ENCODE assay signal across 20 cellular contexts in the genomic region with DNA sequence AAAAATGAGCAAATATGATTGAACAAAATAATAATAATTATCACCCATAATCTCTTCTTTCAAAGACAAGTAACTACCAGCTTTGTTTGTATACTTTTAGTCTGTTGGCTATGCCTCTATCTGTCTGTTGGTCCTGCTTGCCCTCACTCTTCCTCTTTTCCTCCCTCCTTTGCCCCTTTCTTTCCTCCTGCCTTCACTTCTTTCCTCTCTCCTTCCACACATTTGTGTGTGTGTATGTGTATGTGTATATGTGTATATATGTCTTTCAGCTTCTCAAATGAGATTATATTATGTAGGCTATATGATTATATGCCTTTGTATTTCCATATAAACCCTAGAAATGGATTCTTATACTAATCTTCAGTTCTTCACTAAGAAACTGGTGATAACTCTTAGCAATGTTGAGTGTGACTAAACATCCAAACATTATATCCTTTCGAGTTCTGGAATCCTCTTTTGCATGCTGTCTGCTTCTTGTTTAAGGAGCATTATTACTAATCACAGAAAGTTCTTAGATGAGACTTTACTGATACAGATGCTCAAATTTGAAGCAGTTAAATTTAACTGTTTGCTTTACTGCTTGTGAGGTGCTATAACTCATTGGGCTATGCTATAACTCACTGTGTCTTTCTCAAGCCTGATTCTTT.
"Had no signal": no experiment of that assay in that cellular context is flagged by ENCODE, and none has a peak within 500 bp of the region (broad histone marks: within the 10 kb centered on the region; RNA-seq: fewer than 3 reads in every experiment).

No MANE protein-coding gene starts in this region.

- H3K36me3 ChIP-seq: esophagus squamous epithelium, left ventricle myocardium inferior, lower lobe of right lung, stomach, thoracic aorta, transverse colon had no signal

- H3K4me1 ChIP-seq: esophagus squamous epithelium, foreskin keratinocyte had no signal

- H3K4me3 ChIP-seq: esophagus squamous epithelium, left ventricle myocardium inferior, lower lobe of right lung, skin epidermis, stomach, thoracic aorta, transverse colon had no signal

- DNase-seq: effector memory CD8-positive, alpha-beta T cell; esophagus squamous epithelium; foreskin keratinocyte; immature natural killer cell; kidney; left cardiac atrium; left ventricle myocardium inferior; lower lobe of right lung; mesenchymal stem cell; midbrain; posterior cingulate gyrus; stimulated activated CD4-positive, alpha-beta T cell treated with anti-CD3 and anti-CD28 coated beads, Interleukin-12 subunit alpha, Interleukin-12 subunit beta, amount 100 ng/mL, for 4 hours; stimulated activated naive CD4-positive, alpha-beta T cell; stomach; substantia nigra; transverse colon had no signal

- H3K27ac ChIP-seq: esophagus squamous epithelium, foreskin keratinocyte, left ventricle myocardium inferior, lower lobe of right lung, skin epidermis, stomach, thoracic aorta, transverse colon had no signal

- H3K27me3 ChIP-seq: esophagus squamous epithelium, foreskin keratinocyte, stomach, transverse colon had no signal

- ATAC-seq: effector memory CD8-positive, alpha-beta T cell; foreskin keratinocyte; left cardiac atrium; lower lobe of right lung; natural killer cell treated with Interleukin-12 subunit alpha and Interleukin-12 subunit beta and Interleukin-15 and Interleukin-18, amount 100 ng/mL, for 72 hours; sciatic nerve had no signal

- H3K9me3 ChIP-seq: esophagus squamous epithelium, left ventricle myocardium inferior, lower lobe of right lung, stomach, thoracic aorta, transverse colon had no signal
